ENCODE assay signal across 14 cellular contexts in the genomic region with DNA sequence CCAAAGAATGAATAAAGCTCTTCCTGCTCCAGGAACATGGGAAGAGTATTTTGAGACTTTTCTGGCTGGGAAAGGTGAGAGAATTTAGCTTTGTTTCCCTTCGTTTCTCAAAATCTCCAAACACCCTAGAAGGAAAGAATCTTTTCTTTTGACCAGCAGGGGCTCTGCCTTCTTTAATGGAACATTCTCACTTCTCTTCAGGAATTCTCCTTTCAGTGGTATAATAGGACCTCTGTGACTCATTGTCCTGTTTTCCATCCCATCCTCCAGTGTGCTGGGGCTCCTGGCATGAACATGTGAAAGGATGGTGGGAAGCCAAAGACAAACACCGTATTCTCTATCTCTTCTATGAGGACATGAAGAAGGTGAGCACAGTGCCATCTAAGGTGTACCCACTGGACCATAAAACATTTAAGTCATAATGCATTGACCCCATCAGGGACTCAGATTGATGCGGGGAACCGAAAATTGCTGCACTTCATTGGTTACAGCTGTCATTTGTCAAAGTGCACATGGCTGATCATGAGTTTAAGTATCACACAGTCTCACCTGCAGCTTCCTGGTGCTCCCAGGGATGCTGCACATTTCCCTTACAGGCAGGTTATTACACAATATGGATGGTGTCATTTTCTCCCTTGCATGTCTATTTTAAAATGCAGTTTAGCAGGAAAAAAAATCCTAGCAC. TPM values are rescaled to one million over a fixed set of nuclear protein-coding genes. Genes with fewer than 3 reads are reported as not detected.
DNase-seq lines count a peak whose midpoint lies in the region; ATAC-seq, FAIRE-seq and TF ChIP-seq lines count a peak whose summit lies in the region.
"Had no signal": no experiment of that assay in that cellular context is flagged by ENCODE, and none has a peak within 500 bp of the region (broad histone marks: within the 10 kb centered on the region; RNA-seq: fewer than 3 reads in every experiment).

No MANE protein-coding gene starts in this region.

- peak overlapping the region; percentile 53 for H3K27ac Mint-ChIP-seq in astrocyte (ENCODE audit: unreplicated experiment)
- no peak overlapping the region for H3K27ac Mint-ChIP-seq in activated T-helper 17 cell treated with anti-CD3 and anti-CD28 coated beads, Interleukin-2, amount 50 U/mL, for 72 hours
- H3K27ac Mint-ChIP-seq: B cell had no signal

- DNase-seq in COLO829 (ENCODE audit: low spot score) (peak; percentile 16), H54 (ENCODE audit: insufficient read length, low spot score) (peak; percentile 15), astrocyte (ENCODE audit: low read depth) (no peak), iPS-NIHi7 (ENCODE audit: extremely low spot score) (peak; percentile 57), erythroblast (lab: John Stamatoyannopoulos, UW) (no peak), HT-29 (ENCODE audit: low spot score) (no peak)
- no peak for DNase-seq in activated CD4-positive, CD25-positive, alpha-beta regulatory T cell treated with anti-CD3 and anti-CD28 coated beads, Interleukin-2, amount 50 U/mL, for 72 hours
- DNase-seq: activated T-cell treated with anti-CD3 and anti-CD28 coated beads for 4 hours, amniotic stem cell, NCI-H345, SHP77 had no signal

- no peaks in the 10 kb centered on the region for H3K36me3 Mint-ChIP-seq in astrocyte (ENCODE audit: low read depth, unreplicated experiment)
- no peaks in the 10 kb centered on the region for H3K36me3 Mint-ChIP-seq in activated T-helper 17 cell treated with anti-CD3 and anti-CD28 coated beads, Interleukin-2, amount 50 U/mL, for 72 hours (ENCODE audit: low read depth)

- TF ChIP-seq POLR2A in H54 (IDR thresholded peaks at IDR 0.05; ENCODE audit: low read depth, low read length) (no peak), erythroblast (IDR thresholded peaks at IDR 0.05; ENCODE audit: low read length) (no peak)

- H3K9ac ChIP-seq in astrocyte (ENCODE audit: low read length), result no peak overlapping the region

- H3K4me3 Mint-ChIP-seq in astrocyte (ENCODE audit: unreplicated experiment), result peak overlapping the region; percentile 27
- no peak overlapping the region for H3K4me3 Mint-ChIP-seq in activated T-helper 17 cell treated with anti-CD3 and anti-CD28 coated beads, Interleukin-2, amount 50 U/mL, for 72 hours
- H3K4me3 Mint-ChIP-seq: B cell had no signal

- no peak overlapping the region for H2AFZ ChIP-seq in astrocyte (ENCODE audit: low read depth, low read length)

- peak; percentile 34 for TF ChIP-seq CTCF in astrocyte (IDR thresholded peaks at IDR 0.05; ENCODE audit: insufficient read depth, low read depth, low read length)

- no peak for FAIRE-seq in H54 (lab: Jason Lieb, UNC)
- no peak for FAIRE-seq in astrocyte (lab: Jason Lieb, UNC)

- H3K4me1 Mint-ChIP-seq in astrocyte (ENCODE audit: low read depth, unreplicated experiment), result peaks cover 17% of the 10 kb centered on the region
- H3K4me1 Mint-ChIP-seq in activated T-helper 17 cell treated with anti-CD3 and anti-CD28 coated beads, Interleukin-2, amount 50 U/mL, for 72 hours, result peaks cover 4% of the 10 kb centered on the region
- H3K4me1 Mint-ChIP-seq: B cell had no signal

- peak overlapping the region; percentile 32 for H3K4me2 ChIP-seq in astrocyte (ENCODE audit: low read length)

- H3K27me3 ChIP-seq in astrocyte (ENCODE audit: insufficient read depth, low read length), result no peaks in the 10 kb centered on the region

- no peak for ATAC-seq in activated T-helper 17 cell treated with anti-CD3 and anti-CD28 coated beads, Interleukin-2, amount 50 U/mL, for 72 hours (replicated peaks)

- H3K9me3 Mint-ChIP-seq in astrocyte (ENCODE audit: unreplicated experiment), result peaks cover 2% of the 10 kb centered on the region
- H3K9me3 Mint-ChIP-seq in activated T-helper 17 cell treated with anti-CD3 and anti-CD28 coated beads, Interleukin-2, amount 50 U/mL, for 72 hours, result no peaks in the 10 kb centered on the region

- no peaks in the 10 kb centered on the region for H3K27me3 Mint-ChIP-seq in astrocyte (ENCODE audit: low read depth, unreplicated experiment)
- H3K27me3 Mint-ChIP-seq in activated T-helper 17 cell treated with anti-CD3 and anti-CD28 coated beads, Interleukin-2, amount 50 U/mL, for 72 hours, result peaks cover 7% of the 10 kb centered on the region

- H3K36me3 ChIP-seq in astrocyte (ENCODE audit: insufficient read depth, low read length), result no peaks in the 10 kb centered on the region
- H3K36me3 ChIP-seq: HAP-1 had no signal

- no peak overlapping the region for H3K27ac ChIP-seq in astrocyte (ENCODE audit: low read depth, low read length)

- H3K79me2 ChIP-seq in astrocyte (ENCODE audit: insufficient read depth, low read length), result no peaks in the 10 kb centered on the region

- H3K9me3 ChIP-seq in astrocyte (ENCODE audit: insufficient read depth, low read depth, low read length), result no peaks in the 10 kb centered on the region
- H3K9me3 ChIP-seq: HAP-1 had no signal

- H4K20me1 ChIP-seq in astrocyte (ENCODE audit: insufficient read depth, low read length), result no peaks in the 10 kb centered on the region

- peaks cover 3% of the 10 kb centered on the region for H3K4me1 ChIP-seq in astrocyte (ENCODE audit: insufficient read depth, low read length)
- H3K4me1 ChIP-seq: HAP-1 had no signal

- no peak overlapping the region for H3K4me3 ChIP-seq in astrocyte (ENCODE audit: insufficient read depth, low read depth, low read length)
- H3K4me3 ChIP-seq: HAP-1 had no signal

RNA-seq across cellular contexts. Expression of a gene that starts 5.5 kb away (rescaled TPM):
- 1.1 and 1.8 TPM in 2 replicates for total RNA-seq in astrocyte
- not detected for total RNA-seq in activated T-helper 17 cell treated with anti-CD3 and anti-CD28 coated beads, Interleukin-2, amount 50 U/mL, for 72 hours
- not detected in 2 replicates for total RNA-seq in HT-29 (2014; rRNA removed; shearing (Covaris generic))
- total RNA-seq: B cell had no signal

Comparison
In these comparisons a context has a peak if more than half of its experiments do, and no peak if none do; other contexts are left out.
1. DNase-seq: peak in COLO829 (single experiment), H54 (single experiment) and iPS-NIHi7 (single experiment); none in astrocyte (single experiment), activated CD4-positive, CD25-positive, alpha-beta regulatory T cell treated with anti-CD3 and anti-CD28 coated beads, Interleukin-2, amount 50 U/mL, for 72 hours (single experiment), erythroblast (0 of 2) and HT-29 (single experiment).